ENCODE assay signal across 15 cellular contexts in genomic region chrX:11040405-11040804, GRCh38.
"Had no signal": no experiment of that assay in that cellular context is flagged by ENCODE, and none has a peak within 500 bp of the region (broad histone marks: within the 10 kb centered on the region; RNA-seq: fewer than 3 reads in every experiment).

No MANE protein-coding gene starts in this region.

- H3K36me3 ChIP-seq: breast epithelium, suprapubic skin had no signal

- H3K4me1 ChIP-seq: breast epithelium, suprapubic skin had no signal

- H3K9me3 ChIP-seq: suprapubic skin had no signal

- DNase-seq: activated CD4-positive, alpha-beta memory T cell treated with anti-CD3 and anti-CD28 coated beads, Interleukin-2, amount 10 ng/mL, durations not matched to agents 7 days and 5 days; activated CD4-positive, alpha-beta T cell treated with anti-CD3 and anti-CD28 coated beads for 36 hours; activated gamma-delta T cell; activated naive CD8-positive, alpha-beta T cell treated with anti-CD3 and anti-CD28 coated beads for 36 hours; activated T-cell treated with anti-CD3 and anti-CD28 coated beads, Interleukin-2, amount 50 U/mL, for 48 hours; glutamatergic neuron; left colon; stimulated activated CD4-positive, alpha-beta T cell treated with anti-CD3 and anti-CD28 coated beads, Interleukin-4, amount 100 ng/mL, for 1 hour; stimulated activated CD8-positive, alpha-beta memory T cell treated with anti-CD3 and anti-CD28 coated beads, Interleukin-4, amount 100 ng/mL, for 48 hours; stimulated activated naive CD8-positive, alpha-beta T cell treated with anti-CD3 and anti-CD28 coated beads, Interleukin-15, Interleukin-2, amounts not matched to agents 100 U/mL and 50 U/mL, for 24 hours; T-cell; T1000 had no signal

- ATAC-seq: activated CD4-positive, alpha-beta T cell treated with anti-CD3 and anti-CD28 coated beads for 36 hours; left colon; natural killer cell treated with Interleukin-12 subunit alpha and Interleukin-12 subunit beta and Interleukin-15 and Interleukin-18, amount 100 ng/mL, for 72 hours; stimulated activated naive CD8-positive, alpha-beta T cell treated with anti-CD3 and anti-CD28 coated beads, Interleukin-15, Interleukin-2, amounts not matched to agents 100 U/mL and 50 U/mL, for 24 hours; T-cell had no signal

- H3K27me3 ChIP-seq: breast epithelium, suprapubic skin had no signal

- H3K4me3 ChIP-seq: breast epithelium, suprapubic skin had no signal

- H3K27ac ChIP-seq: breast epithelium, suprapubic skin had no signal
